ENCODE assay signal across 30 cellular contexts in genomic region chr7:24404315-24404714, GRCh38.
"Had no signal": no experiment of that assay in that cellular context is flagged by ENCODE, and none has a peak within 500 bp of the region (broad histone marks: within the 10 kb centered on the region; RNA-seq: fewer than 3 reads in every experiment).

No MANE protein-coding gene starts in this region.

- H3K9ac ChIP-seq: neural progenitor cell, parathyroid adenoma had no signal

- DNase-seq: naive thymus-derived CD8-positive, alpha-beta T cell; occipital lobe; ovary; posterior cingulate gyrus; psoas muscle; right cardiac atrium; right lobe of liver; sigmoid colon; small intestine; stimulated activated CD4-positive, alpha-beta T cell treated with anti-CD3 and anti-CD28 coated beads, Interleukin-12 subunit alpha, Interleukin-12 subunit beta, amount 100 ng/mL, for 4 hours; stimulated activated CD4-positive, alpha-beta T cell treated with anti-CD3 and anti-CD28 coated beads, Interleukin-1b, Interleukin-23, amount 100 ng/mL, for 48 hours; stimulated activated CD4-positive, alpha-beta T cell treated with anti-CD3 and anti-CD28 coated beads, Interleukin-4, amount 100 ng/mL, for 1 hour; stimulated activated CD4-positive, alpha-beta T cell treated with anti-CD3 and anti-CD28 coated beads, Interleukin-4, amount 100 ng/mL, for 4 hours; stimulated activated CD8-positive, alpha-beta memory T cell treated with anti-CD3 and anti-CD28 coated beads, Interleukin-4, amount 100 ng/mL, for 48 hours; stimulated activated naive CD4-positive, alpha-beta T cell; stimulated activated naive CD8-positive, alpha-beta T cell treated with anti-CD3 and anti-CD28 coated beads, Interleukin-15, amount 100 ng/mL, for 72 hours; stimulated activated naive CD8-positive, alpha-beta T cell treated with anti-CD3 and anti-CD28 coated beads, Interleukin-15, Interleukin-2, amounts not matched to agents 100 U/mL and 50 U/mL, for 24 hours; substantia nigra; testis; tibial artery; transverse colon; upper lobe of right lung; uterus had no signal

- H3K4me3 ChIP-seq: neural progenitor cell, ovary, psoas muscle, right lobe of liver, sigmoid colon, suprapubic skin, testis, tibial artery, transverse colon, upper lobe of right lung, uterus had no signal

- H3K36me3 ChIP-seq: neural progenitor cell, ovary, right lobe of liver, sigmoid colon, suprapubic skin, tibial artery, transverse colon, upper lobe of right lung, uterus had no signal

- H3K27me3 Mint-ChIP-seq: stimulated activated naive CD8-positive, alpha-beta T cell treated with anti-CD3 and anti-CD28 coated beads, Interleukin-15, amount 100 ng/mL, for 72 hours had no signal

- H3K4me2 ChIP-seq: neural progenitor cell had no signal

- FAIRE-seq: small intestine had no signal

- H3K27me3 ChIP-seq: neural progenitor cell, ovary, right lobe of liver, sigmoid colon, suprapubic skin, testis, tibial artery, transverse colon, upper lobe of right lung, uterus had no signal

- H3K4me1 ChIP-seq: parathyroid adenoma, psoas muscle, sigmoid colon, suprapubic skin, testis, tibial artery, transverse colon, upper lobe of right lung, uterus had no signal

- H3K36me3 Mint-ChIP-seq: naive thymus-derived CD8-positive, alpha-beta T cell; neural progenitor cell; stimulated activated memory B cell treated with anti-CD40 and anti-IgM and Interleukin-4, amounts not matched to agents 10 μg/mL and 1 μg/mL and 100 μg/mL, for 72 hours; type B pancreatic cell had no signal

- H3K9me3 Mint-ChIP-seq: naive thymus-derived CD8-positive, alpha-beta T cell; nephron; neural progenitor cell; stimulated activated memory B cell treated with anti-CD40 and anti-IgM and Interleukin-4, amounts not matched to agents 10 μg/mL and 1 μg/mL and 100 μg/mL, for 72 hours; stimulated activated naive CD8-positive, alpha-beta T cell treated with anti-CD3 and anti-CD28 coated beads, Interleukin-15, amount 100 ng/mL, for 72 hours; type B pancreatic cell had no signal

- H3K79me2 ChIP-seq: parathyroid adenoma had no signal

- H3K27ac Mint-ChIP-seq: naive thymus-derived CD8-positive, alpha-beta T cell; nephron; neural progenitor cell; progenitor cell of endocrine pancreas; stimulated activated memory B cell treated with anti-CD40 and anti-IgM and Interleukin-4, amounts not matched to agents 10 μg/mL and 1 μg/mL and 100 μg/mL, for 72 hours; type B pancreatic cell had no signal

- H3K9me3 ChIP-seq: ovary, psoas muscle, right lobe of liver, sigmoid colon, suprapubic skin, testis, tibial artery, transverse colon, upper lobe of right lung, uterus had no signal

- H3K27ac ChIP-seq: neural progenitor cell, ovary, parathyroid adenoma, psoas muscle, right lobe of liver, sigmoid colon, suprapubic skin, testis, tibial artery, transverse colon, upper lobe of right lung, uterus had no signal

- ATAC-seq: naive thymus-derived CD8-positive, alpha-beta T cell; psoas muscle; right cardiac atrium; right lobe of liver; stimulated activated memory B cell treated with anti-CD40 and anti-IgM and Interleukin-4, amounts not matched to agents 10 μg/mL and 1 μg/mL and 100 μg/mL, for 72 hours; stimulated activated naive CD8-positive, alpha-beta T cell treated with anti-CD3 and anti-CD28 coated beads, Interleukin-15, amount 100 ng/mL, for 72 hours; stimulated activated naive CD8-positive, alpha-beta T cell treated with anti-CD3 and anti-CD28 coated beads, Interleukin-15, Interleukin-2, amounts not matched to agents 100 U/mL and 50 U/mL, for 24 hours; upper lobe of right lung had no signal

- H2AFZ ChIP-seq: neural progenitor cell, parathyroid adenoma had no signal

- H3K4me3 Mint-ChIP-seq: naive thymus-derived CD8-positive, alpha-beta T cell; nephron; neural progenitor cell; stimulated activated memory B cell treated with anti-CD40 and anti-IgM and Interleukin-4, amounts not matched to agents 10 μg/mL and 1 μg/mL and 100 μg/mL, for 72 hours; stimulated activated naive CD8-positive, alpha-beta T cell treated with anti-CD3 and anti-CD28 coated beads, Interleukin-15, amount 100 ng/mL, for 72 hours; type B pancreatic cell had no signal
